Comparison of ENCODE assay signal across 31 cellular contexts in the genomic region with DNA sequence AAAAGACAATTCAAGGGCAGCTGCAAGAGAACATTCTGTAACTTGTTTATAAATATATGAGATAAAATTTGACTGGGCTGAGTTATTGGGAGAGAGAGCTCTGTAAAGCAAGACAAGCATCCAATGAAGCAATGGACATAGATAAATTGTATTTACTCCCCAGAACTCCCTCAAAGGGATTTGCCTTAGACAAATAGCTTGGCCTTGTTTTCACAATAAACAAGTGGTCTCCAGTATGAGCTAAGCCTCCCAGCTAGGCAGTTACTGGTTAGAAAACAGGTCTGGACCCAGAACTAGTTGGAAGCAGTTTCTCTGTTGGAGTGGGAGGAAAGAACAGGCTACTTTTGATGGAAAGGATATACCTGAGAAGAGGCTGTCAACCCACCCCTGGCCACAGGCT.
"Had no signal": no experiment of that assay in that cellular context is flagged by ENCODE, and none has a peak within 500 bp of the region (broad histone marks: within the 10 kb centered on the region; RNA-seq: fewer than 3 reads in every experiment).

No MANE protein-coding gene starts in this region.

- H3K27me3 ChIP-seq: ascending aorta, cardiac muscle cell, Peyer's patch had no signal

- H3K36me3 ChIP-seq: ascending aorta, cardiac muscle cell, Peyer's patch, SJSA1 had no signal

- H3K4me3 ChIP-seq: ascending aorta, cardiac muscle cell, Peyer's patch, SJSA1 had no signal

- ATAC-seq: activated CD8-positive, alpha-beta T cell treated with anti-CD3 and anti-CD28 coated beads for 36 hours; activated T-cell treated with anti-CD3 and anti-CD28 coated beads, Interleukin-2, amount 50 U/mL, for 72 hours; activated T-helper 17 cell treated with anti-CD3 and anti-CD28 coated beads, Interleukin-2, amount 50 U/mL, for 72 hours; PC-3 had no signal

- H3K27ac ChIP-seq: ascending aorta, cardiac muscle cell, Peyer's patch, SJSA1 had no signal

- DNase-seq: activated CD4-positive, alpha-beta T cell treated with anti-CD3 and anti-CD28 coated beads, Interleukin-2, amount 10 ng/mL, durations not matched to agents 24 days and 14 days; activated CD4-positive, alpha-beta T cell treated with anti-CD3 and anti-CD28 coated beads, Interleukin-2, amount 50 U/mL, for 4 hours; activated CD8-positive, alpha-beta T cell treated with anti-CD3 and anti-CD28 coated beads for 36 hours; activated effector memory CD4-positive, alpha-beta T cell treated with anti-CD3 and anti-CD28 coated beads, Interleukin-2, amount 50 U/mL, for 16 hours; activated naive CD4-positive, alpha-beta T cell; activated naive CD4-positive, alpha-beta T cell treated with anti-CD3 and anti-CD28 coated beads, Interleukin-2, amount 50 U/mL, for 16 hours; activated naive CD8-positive, alpha-beta T cell treated with anti-CD3 and anti-CD28 coated beads for 36 hours; activated T-cell treated with anti-CD3 and anti-CD28 coated beads, Interleukin-2, amount 50 U/mL, for 1 hour; activated T-cell treated with anti-CD3 and anti-CD28 coated beads, Interleukin-2, amount 50 U/mL, for 72 hours; amygdala; MM.1S; MV-4-11; NCI-H1092; NCI-H146; NCI-H187; NCI-H2029 treated with DMSO at 0.1 percent for 48 hours; NCI-H2107; NCI-H2171; NCI-H510A; NCI-H526; NCI-H748 treated with DMSO at 0.1 percent for 48 hours; NK-92 treated with Interleukin-12 subunit alpha and Interleukin-12 subunit beta, amount 100 ng/mL, for 24 hours; PC-3; Peyer's patch; RPMI8226; SHP77 treated with DMSO at 0.1 percent for 48 hours; SK-N-SH had no signal

- H3K4me1 ChIP-seq: ascending aorta, Peyer's patch, SJSA1 had no signal

- H3K4me2 ChIP-seq: SK-N-SH had no signal

- H3K9me3 ChIP-seq: ascending aorta, Peyer's patch, SJSA1, SK-N-SH had no signal

- H3K9ac ChIP-seq: SK-N-SH had no signal
